ENCODE assay signal across 8 cellular contexts in the genomic region with DNA sequence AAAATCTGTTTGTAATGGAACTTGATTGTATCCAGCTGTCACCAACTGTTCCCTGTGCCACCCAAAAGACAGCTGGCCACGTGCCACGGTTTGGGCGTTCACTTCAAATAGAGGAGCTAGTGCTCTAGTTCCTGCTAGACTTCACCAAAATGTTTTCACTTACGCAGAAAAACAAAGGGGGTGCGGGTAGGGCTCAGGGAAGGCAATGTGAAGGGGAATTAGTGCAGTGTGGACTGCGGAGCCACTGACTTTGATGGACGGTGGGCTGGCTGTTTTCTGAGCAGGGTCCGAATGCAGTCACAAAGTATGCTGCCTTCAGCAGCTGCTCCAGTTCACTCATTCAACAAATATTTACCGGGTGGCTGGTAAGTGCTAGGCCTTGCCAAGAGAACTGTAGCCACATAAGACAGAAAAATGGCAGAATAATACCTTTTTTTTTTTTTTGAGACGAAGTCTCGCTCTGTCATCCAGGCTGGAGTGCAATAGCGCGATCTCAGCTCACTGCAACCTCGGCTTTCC. TPM values are rescaled to one million over a fixed set of nuclear protein-coding genes. Genes with fewer than 3 reads are reported as not detected.
A peak's percentile ranks its signal among the peaks of the same experiment; 100 is the strongest.
DNase-seq lines count a peak whose midpoint lies in the region; ATAC-seq, FAIRE-seq and TF ChIP-seq lines count a peak whose summit lies in the region.

No MANE protein-coding gene starts in this region.

- H3K36me3 Mint-ChIP-seq in chondrocyte (ENCODE audit: low read depth) = peaks cover 17% of the 10 kb centered on the region

- peak overlapping the region; percentile 64 for H3K27ac Mint-ChIP-seq in chondrocyte (ENCODE audit: unreplicated experiment)

- no peaks in the 10 kb centered on the region for H3K9me3 Mint-ChIP-seq in chondrocyte (ENCODE audit: low read depth)

- H3K36me3 ChIP-seq in SJSA1 (peaks cover 19% of the 10 kb centered on the region), mucosa of rectum (ENCODE audit: control insufficient read depth in 2 of 2, insufficient read depth in 2 of 2, low read length in 2 of 2) (peaks cover 12 to 19% of the 10 kb centered on the region in 2 donors), small intestine (ENCODE audit: control insufficient read depth in 2 of 2, insufficient read depth in 2 of 2, low read length in 2 of 2) (no peaks in the 10 kb centered on the region)

- FAIRE-seq in small intestine (lab: Jason Lieb, UNC) = no peak

- no peak for TF ChIP-seq CTCF in chondrocyte (IDR thresholded peaks at IDR 0.05)

- no peak overlapping the region for H3K9ac ChIP-seq in mucosa of rectum (ENCODE audit: low read depth in 1 of 2, low read length in 2 of 2)

- H3K9me3 ChIP-seq in SJSA1 (replicated peaks) (no peaks in the 10 kb centered on the region), mucosa of rectum (ENCODE audit: control insufficient read depth in 2 of 2, low read length in 2 of 2) (no peaks in the 10 kb centered on the region), small intestine (ENCODE audit: control insufficient read depth, low read depth) (no peaks in the 10 kb centered on the region)

- no peak for ATAC-seq in GM21723 (IDR thresholded peaks at IDR 0.05; ENCODE audit: unreplicated experiment)

- WGBS in small intestine, 3 donors = 63 to 68% (median 66%) methylated on average over 14 of the region's 14 CpGs

- H3K4me1 Mint-ChIP-seq in chondrocyte (ENCODE audit: low read depth) = peaks cover 34% of the 10 kb centered on the region

- DNase-seq in COR-L47 (lab: John Stamatoyannopoulos, UW) (peak; percentile 49), SJSA1 (ENCODE audit: low read depth in 1 of 2, low spot score in 2 of 2) (peak; percentile 80), chondrocyte (ENCODE audit: low spot score) (peak; percentile 57), small intestine (no peak), RKO (ENCODE audit: low spot score) (no peak), germinal center (ENCODE audit: low spot score) (no peak)

- no peaks in the 10 kb centered on the region for H3K27me3 ChIP-seq in SJSA1 (replicated peaks)
- no peaks in the 10 kb centered on the region for H3K27me3 ChIP-seq in mucosa of rectum (ENCODE audit: control insufficient read depth in 2 of 2, insufficient read depth in 2 of 2, low read length in 2 of 2)
- no peaks in the 10 kb centered on the region for H3K27me3 ChIP-seq in small intestine (ENCODE audit: control insufficient read depth in 2 of 2, insufficient read depth in 2 of 2, low read length in 2 of 2)

- H3K4me1 ChIP-seq in SJSA1 (replicated peaks) (peaks cover 44% of the 10 kb centered on the region), mucosa of rectum (ENCODE audit: control insufficient read depth in 2 of 2, insufficient read depth in 2 of 2, low read length in 2 of 2) (peaks cover 10 to 13% of the 10 kb centered on the region in 2 donors), small intestine (ENCODE audit: control insufficient read depth in 2 of 2, insufficient read depth in 1 of 2, low read depth in 1 of 2, low read length in 1 of 2) (no peaks in the 10 kb centered on the region)

- no peak overlapping the region for H3K4me3 Mint-ChIP-seq in chondrocyte (ENCODE audit: unreplicated experiment)

- peak overlapping the region; percentile 34 for H3K27ac ChIP-seq in SJSA1
- H3K27ac ChIP-seq in mucosa of rectum (ENCODE audit: low read depth in 2 of 2, low read length in 2 of 2) = peak overlapping the region; percentile 24 to 71
- H3K27ac ChIP-seq in small intestine (ENCODE audit: low read depth in 1 of 2, low read length in 1 of 2) = no peak overlapping the region

- H3K27me3 Mint-ChIP-seq in chondrocyte (ENCODE audit: low read depth) = no peaks in the 10 kb centered on the region

- H3K4me3 ChIP-seq in SJSA1 (no peak overlapping the region), mucosa of rectum (ENCODE audit: low read length in 2 of 2) (peak overlapping the region in 1 of 2 donors; percentile 26), small intestine (ENCODE audit: low read depth in 1 of 2, low read length in 2 of 2) (no peak overlapping the region)

RNA-seq across cellular contexts. Expression of gene CYTH1, which starts 7.6 kb away (rescaled TPM):
- total RNA-seq in SJSA1 (2014; rRNA removed; shearing (Covaris generic)) = 14.6 and 18.9 TPM in 2 replicates
- total RNA-seq in chondrocyte = 79.2 to 155 TPM (median 80.8 TPM) in 3 replicates
- 10 to 100 TPM; 37.6 to 46.3 (median 38.6) TPM for polyA plus RNA-seq in small intestine

RNA-seq across cellular contexts. Expression of gene USP36, which starts 50.9 kb away (rescaled TPM):
- total RNA-seq in SJSA1 (2014; rRNA removed; shearing (Covaris generic)) = 11.4 and 22.9 TPM in 2 replicates
- 45.1 to 51.2 TPM (median 49.6 TPM) in 3 replicates for total RNA-seq in chondrocyte
- polyA plus RNA-seq in small intestine = 10 to 100 TPM in 2 of 3 donors, 1 to 10 TPM in 1; 8.1 to 19.6 (median 18.6) TPM

Comparison
In these comparisons a context has a peak if more than half of its experiments do, and no peak if none do; other contexts are left out.
1. DNase-seq: peak in COR-L47 (single experiment), SJSA1 (2 of 2) and chondrocyte (single experiment); none in small intestine (single experiment), RKO (single experiment) and germinal center (single experiment).
2. H3K27ac ChIP-seq: peak in SJSA1 (single experiment) and mucosa of rectum (2 of 2); none in small intestine (0 of 2).